Comparison of ENCODE assay signal across 16 cellular contexts in the genomic region with DNA sequence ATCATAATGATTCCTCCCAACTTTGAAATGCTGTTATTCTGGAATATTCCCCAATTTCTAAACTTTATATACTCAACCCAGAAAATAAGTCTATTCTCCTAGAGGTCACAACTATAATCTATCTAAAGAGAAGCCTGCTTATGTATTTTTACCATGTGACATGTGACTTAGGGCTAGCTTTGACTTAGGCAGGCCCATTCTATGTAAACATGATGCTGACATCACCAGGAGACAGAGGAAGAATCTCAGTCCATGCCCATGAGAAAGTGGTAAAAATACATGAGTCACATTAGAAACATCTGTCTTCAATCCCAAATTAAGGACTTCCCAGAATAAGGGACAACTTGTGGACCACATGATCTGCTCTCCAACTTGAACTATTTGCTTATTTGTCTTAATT.
DNase-seq lines count a peak whose midpoint lies in the region; TF ChIP-seq lines count a peak whose summit lies in the region.
"Had no signal": no experiment of that assay in that cellular context is flagged by ENCODE, and none has a peak within 500 bp of the region (broad histone marks: within the 10 kb centered on the region; RNA-seq: fewer than 3 reads in every experiment).

No MANE protein-coding gene starts in this region.

- H3K79me2 ChIP-seq in mammary epithelial cell (ENCODE audit: insufficient read depth, low read length) (no peaks in the 10 kb centered on the region), mesendoderm (ENCODE audit: control insufficient read depth, insufficient read depth, low read length) (no peaks in the 10 kb centered on the region), PC-9 (ENCODE audit: low read depth) (no peaks in the 10 kb centered on the region)
- H3K79me2 ChIP-seq: parathyroid adenoma had no signal

- H3K27ac ChIP-seq in mammary epithelial cell (ENCODE audit: insufficient read depth, low read depth, low read length) = no peak overlapping the region
- no peak overlapping the region for H3K27ac ChIP-seq in mesendoderm (ENCODE audit: low read depth, low read length)
- no peak overlapping the region for H3K27ac ChIP-seq in PC-9
- H3K27ac ChIP-seq: parathyroid adenoma had no signal

- no peak overlapping the region for H2BK15ac ChIP-seq in mesendoderm (replicated peaks; ENCODE audit: low read depth)

- H3K23ac ChIP-seq in mesendoderm (ENCODE audit: low read length) = no peak overlapping the region

- BruUV-seq in mammary epithelial cell (replicated peaks; lab: Mats Ljungman, UMichigan) (no TSS peak), PC-9 (replicated peaks; lab: Mats Ljungman, UMichigan) (no TSS peak)

- H3K9me2 ChIP-seq in PC-9 (ENCODE audit: insufficient read depth) = 0 out of 2 replicates have a peak, but pooled peaks cover 4% of the 10 kb centered on the region

- H4K5ac ChIP-seq in mesendoderm (ENCODE audit: low read length) = no peak overlapping the region

- intact Hi-C loops in mammary epithelial cell (cut with micrococcal nuclease) (no loop called here), PC-9 (cut with micrococcal nuclease; ENCODE audit: unreplicated experiment) (no loop called here)

- no peak overlapping the region for H2BK5ac ChIP-seq in mesendoderm (ENCODE audit: low read length)

- no peak overlapping the region for H3K4ac ChIP-seq in mesendoderm (ENCODE audit: low read depth, low read length)

- H3K9ac ChIP-seq in mammary epithelial cell (ENCODE audit: insufficient read depth, low read length) = no peak overlapping the region
- H3K9ac ChIP-seq in mesendoderm (ENCODE audit: low read length) = no peak overlapping the region
- H3K9ac ChIP-seq: parathyroid adenoma had no signal

- H3K36me3 ChIP-seq in mammary epithelial cell (ENCODE audit: insufficient read depth, low read length) = no peaks in the 10 kb centered on the region
- no peaks in the 10 kb centered on the region for H3K36me3 ChIP-seq in mesendoderm (ENCODE audit: control insufficient read depth, insufficient read depth, low read length)
- H3K36me3 ChIP-seq in PC-9 (ENCODE audit: low read depth) = no peaks in the 10 kb centered on the region

- CTCF ChIA-PET in mammary epithelial cell (lab: Charles Lee; ENCODE audit: low non-redundant PET) (no interaction called here), PC-9 (lab: Charles Lee) (no interaction called here)

- H3K18ac ChIP-seq in mesendoderm (ENCODE audit: low read length) = no peak overlapping the region

- TF ChIP-seq CTCF in mammary epithelial cell (conservative IDR thresholded peaks at IDR 0.05 in 1 of 2, IDR thresholded peaks at IDR 0.05 in 1 of 2; ENCODE audit: extremely low read depth in 1 of 2, insufficient read depth in 1 of 2, low read depth in 1 of 2, low read length in 2 of 2) (no peak), PC-9 (conservative IDR thresholded peaks at IDR 0.05) (no peak)

- POLR2A ChIA-PET in PC-9 (lab: Charles Lee; ENCODE audit: unreplicated experiment) = no interaction called here

- H3K4me3 ChIP-seq in mammary epithelial cell (replicated peaks in 1 of 3; ENCODE audit: insufficient read depth in 1 of 3, low read depth in 2 of 3, low read length in 3 of 3) (no peak overlapping the region), mesendoderm (ENCODE audit: low read length) (no peak overlapping the region), PC-9 (no peak overlapping the region)
- H3K4me3 ChIP-seq: GM23338 had no signal

- H2AFZ ChIP-seq in mammary epithelial cell (ENCODE audit: low read depth, low read length) (no peak overlapping the region), PC-9 (no peak overlapping the region)
- H2AFZ ChIP-seq: GM23338, parathyroid adenoma had no signal

- dilution Hi-C loops in mammary epithelial cell (cut with HindIII; ENCODE audit: low sequenced_read_pairs) = no loop called here

- no peak overlapping the region for H2AK5ac ChIP-seq in mesendoderm (ENCODE audit: low read length)

- no peaks in the 10 kb centered on the region for H3F3A ChIP-seq in PC-9 (ENCODE audit: insufficient read depth, low read depth)

- H3K4me1 ChIP-seq in mammary epithelial cell (ENCODE audit: insufficient read depth, low read length) (peaks cover 6% of the 10 kb centered on the region), mesendoderm (ENCODE audit: control insufficient read depth, low read depth, low read length) (no peaks in the 10 kb centered on the region), PC-9 (replicated peaks; ENCODE audit: insufficient read depth) (no peaks in the 10 kb centered on the region)
- H3K4me1 ChIP-seq: parathyroid adenoma had no signal

- H3K27me3 ChIP-seq in mammary epithelial cell (ENCODE audit: insufficient read depth, low read length) (no peaks in the 10 kb centered on the region), mesendoderm (ENCODE audit: insufficient read depth, low read length, poor library complexity) (no peaks in the 10 kb centered on the region), PC-9 (ENCODE audit: insufficient read depth, low read depth) (no peaks in the 10 kb centered on the region)

- H4K20me1 ChIP-seq in mammary epithelial cell (ENCODE audit: insufficient read depth, low read length) (no peaks in the 10 kb centered on the region), PC-9 (ENCODE audit: insufficient read depth) (no peaks in the 10 kb centered on the region)

- in situ Hi-C loops in mammary epithelial cell (cut with MboI; ENCODE audit: low sequenced_read_pairs in 2 of 2) = no loop called here

- H3K9me3 ChIP-seq in mammary epithelial cell (replicated peaks; ENCODE audit: insufficient read depth, low read length) = no peaks in the 10 kb centered on the region
- H3K9me3 ChIP-seq in PC-9 (ENCODE audit: insufficient read depth, low read depth) = no peaks in the 10 kb centered on the region

- H4K8ac ChIP-seq in mesendoderm (ENCODE audit: low read depth, low read length) = no peak overlapping the region

- H3K56ac ChIP-seq in mesendoderm (ENCODE audit: low read length) = no peak overlapping the region

- H3K79me1 ChIP-seq in mesendoderm (ENCODE audit: low read length) = no peaks in the 10 kb centered on the region

- DNase-seq in AG08396 (ENCODE audit: low spot score) = peak; percentile 58
- peak; percentile 63 for DNase-seq in HS-5 (ENCODE audit: low read depth)
- peak; percentile 10 for DNase-seq in mammary epithelial cell
- DNase-seq in mesendoderm = peak; percentile 46
- DNase-seq in PC-9 = no peak
- DNase-seq in GM19240 (ENCODE audit: insufficient read length, low spot score) = no peak
- no peak for DNase-seq in germinal center (ENCODE audit: low spot score)
- no peak for DNase-seq in NCI-H524 treated with DMSO at 0.1 percent for 48 hours (lab: John Stamatoyannopoulos, UW)
- DNase-seq: activated CD8-positive, alpha-beta memory T cell treated with anti-CD3 and anti-CD28 coated beads, Interleukin-2, amount 10 ng/mL, durations not matched to agents 7 days and 5 days; activated naive CD8-positive, alpha-beta T cell treated with anti-CD3 and anti-CD28 coated beads, Interleukin-2, amount 10 ng/mL, durations not matched to agents 7 days and 5 days; effector memory CD8-positive, alpha-beta T cell; NCI-H1048; NCI-H748 treated with DMSO at 0.1 percent for 48 hours; stimulated activated CD4-positive, alpha-beta T cell treated with anti-CD3 and anti-CD28 coated beads, Interleukin-2, amount 100 ng/mL, for 48 hours had no signal

- no peak overlapping the region for H2BK120ac ChIP-seq in mesendoderm (ENCODE audit: low read depth, low read length)

- H3K4me2 ChIP-seq in mammary epithelial cell (ENCODE audit: insufficient read depth, low read depth, low read length) = no peak overlapping the region
- no peak overlapping the region for H3K4me2 ChIP-seq in mesendoderm (ENCODE audit: low read length)
- H3K4me2 ChIP-seq in PC-9 = no peak overlapping the region
- H3K4me2 ChIP-seq: GM23338 had no signal

Comparison
In these comparisons a context has a peak if more than half of its experiments do, and no peak if none do; other contexts are left out.
1. DNase-seq: peak in AG08396 (single experiment), HS-5 (single experiment), mammary epithelial cell (single experiment) and mesendoderm (single experiment); none in PC-9 (0 of 2), GM19240 (single experiment), germinal center (single experiment) and NCI-H524 treated with DMSO at 0.1 percent for 48 hours (single experiment).